In the genomic region with DNA sequence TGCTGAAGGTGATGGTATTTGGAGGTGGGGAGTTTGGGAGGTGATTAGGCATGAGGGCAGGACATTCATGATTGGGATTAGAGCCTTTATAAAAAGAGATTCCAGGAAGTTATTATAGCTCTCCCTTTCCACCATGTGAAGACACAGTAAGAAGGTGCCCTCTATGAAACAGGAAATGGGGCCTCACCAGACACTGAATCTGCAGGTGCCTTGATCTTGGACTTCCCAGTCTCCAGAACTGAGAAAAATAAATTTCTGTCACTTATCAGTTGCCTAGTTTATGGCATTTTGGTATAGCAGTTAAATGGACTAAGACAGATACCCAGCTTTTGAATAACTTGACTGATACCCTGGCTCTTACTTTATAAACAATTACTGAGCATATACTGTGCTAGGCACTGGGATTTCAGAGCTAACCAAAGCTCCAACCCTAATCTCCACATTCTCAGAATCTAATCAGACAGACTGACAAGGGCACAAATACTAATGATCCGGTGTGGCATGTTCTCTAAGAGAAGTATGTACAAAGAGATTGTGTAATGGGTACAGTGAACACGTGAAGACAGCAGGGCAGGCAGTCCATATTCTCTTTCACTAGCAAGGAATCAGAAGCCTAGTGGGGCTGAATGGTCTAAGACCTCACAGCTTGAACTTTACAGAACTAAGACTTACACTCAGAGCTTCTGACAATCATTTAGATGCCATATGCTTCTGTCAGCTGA, we compare ENCODE assay signal across 28 cellular contexts.
"Had no signal": no experiment of that assay in that cellular context is flagged by ENCODE, and none has a peak within 500 bp of the region (broad histone marks: within the 10 kb centered on the region; RNA-seq: fewer than 3 reads in every experiment).

No MANE protein-coding gene starts in this region.

- H3K36me3 ChIP-seq: neural progenitor cell, ovary, spleen, stomach, thoracic aorta, thyroid gland, tibial nerve, upper lobe of left lung, vagina had no signal

- H2AFZ ChIP-seq: neural progenitor cell had no signal

- FAIRE-seq: urothelium cell line had no signal

- DNase-seq: naive thymus-derived CD4-positive, alpha-beta T cell; natural killer cell; occipital lobe; ovary; psoas muscle; right cardiac atrium; spleen; stimulated activated CD4-positive, alpha-beta T cell treated with anti-CD3 and anti-CD28 coated beads, Interleukin-12 subunit alpha, Interleukin-12 subunit beta, amount 100 ng/mL, for 4 hours; stimulated activated CD4-positive, alpha-beta T cell treated with anti-CD3 and anti-CD28 coated beads, Interleukin-1b, Interleukin-23, amount 100 ng/mL, for 48 hours; stimulated activated CD4-positive, alpha-beta T cell treated with anti-CD3 and anti-CD28 coated beads, Interleukin-4, amount 100 ng/mL, for 1 hour; stimulated activated CD4-positive, alpha-beta T cell treated with anti-CD3 and anti-CD28 coated beads, Interleukin-4, amount 100 ng/mL, for 4 hours; stimulated activated CD8-positive, alpha-beta memory T cell treated with anti-CD3 and anti-CD28 coated beads, Interleukin-4, amount 100 ng/mL, for 48 hours; stimulated activated naive CD4-positive, alpha-beta T cell treated with Interleukin-2 at 50 U/mL for 16 hours; stomach; thyroid gland; trophoblast cell; upper lobe of left lung had no signal

- H3K9me3 Mint-ChIP-seq: nephron had no signal

- H3K9ac ChIP-seq: neural progenitor cell had no signal

- H3K27ac Mint-ChIP-seq: naive thymus-derived CD4-positive, alpha-beta T cell; natural killer cell; nephron; neural progenitor cell; stimulated activated memory B cell treated with anti-CD40 and anti-IgM and Interleukin-4, amounts not matched to agents 10 μg/mL and 1 μg/mL and 100 μg/mL, for 72 hours; stimulated activated naive CD8-positive, alpha-beta T cell treated with anti-CD3 and anti-CD28 coated beads, Interleukin-15, Interleukin-2, amounts not matched to agents 100 ng/mL and 50 ng/mL, for 24 hours had no signal

- H3K4me3 Mint-ChIP-seq: naive thymus-derived CD4-positive, alpha-beta T cell; natural killer cell; nephron; neural progenitor cell; stimulated activated memory B cell treated with anti-CD40 and anti-IgM and Interleukin-4, amounts not matched to agents 10 μg/mL and 1 μg/mL and 100 μg/mL, for 72 hours; stimulated activated naive CD8-positive, alpha-beta T cell treated with anti-CD3 and anti-CD28 coated beads, Interleukin-15, Interleukin-2, amounts not matched to agents 100 ng/mL and 50 ng/mL, for 24 hours had no signal

- H3K4me1 Mint-ChIP-seq: naive thymus-derived CD4-positive, alpha-beta T cell; natural killer cell; nephron; stimulated activated memory B cell treated with anti-CD40 and anti-IgM and Interleukin-4, amounts not matched to agents 10 μg/mL and 1 μg/mL and 100 μg/mL, for 72 hours had no signal

- H3K27me3 ChIP-seq: neural progenitor cell, ovary, spleen, stomach, thyroid gland, tibial nerve, upper lobe of left lung, vagina had no signal

- H3K4me3 ChIP-seq: neural progenitor cell, ovary, psoas muscle, skin epidermis, smooth muscle cell, spleen, stomach, thoracic aorta, thyroid gland, tibial nerve, upper lobe of left lung, vagina had no signal

- ATAC-seq: naive thymus-derived CD4-positive, alpha-beta T cell; natural killer cell; psoas muscle; right cardiac atrium; sciatic nerve; stimulated activated memory B cell treated with anti-CD40 and anti-IgM and Interleukin-4, amounts not matched to agents 10 μg/mL and 1 μg/mL and 100 μg/mL, for 72 hours had no signal

- H3K4me2 ChIP-seq: neural progenitor cell, smooth muscle cell had no signal

- H3K4me1 ChIP-seq: neural progenitor cell, psoas muscle, spleen, stomach, thyroid gland, tibial nerve, upper lobe of left lung, vagina had no signal

- H3K36me3 Mint-ChIP-seq: naive thymus-derived CD4-positive, alpha-beta T cell; natural killer cell; neural progenitor cell; stimulated activated memory B cell treated with anti-CD40 and anti-IgM and Interleukin-4, amounts not matched to agents 10 μg/mL and 1 μg/mL and 100 μg/mL, for 72 hours had no signal

- H3K9me3 ChIP-seq: ovary, psoas muscle, thoracic aorta, thyroid gland, tibial nerve, upper lobe of left lung, vagina had no signal

- H3K27ac ChIP-seq: neural progenitor cell, ovary, psoas muscle, skin epidermis, spleen, stomach, thoracic aorta, thyroid gland, tibial nerve, upper lobe of left lung, vagina had no signal

- H3K27me3 Mint-ChIP-seq: stimulated activated memory B cell treated with anti-CD40 and anti-IgM and Interleukin-4, amounts not matched to agents 10 μg/mL and 1 μg/mL and 100 μg/mL, for 72 hours had no signal
